Comparison of ENCODE assay signal across 1 cellular context in the genomic region with DNA sequence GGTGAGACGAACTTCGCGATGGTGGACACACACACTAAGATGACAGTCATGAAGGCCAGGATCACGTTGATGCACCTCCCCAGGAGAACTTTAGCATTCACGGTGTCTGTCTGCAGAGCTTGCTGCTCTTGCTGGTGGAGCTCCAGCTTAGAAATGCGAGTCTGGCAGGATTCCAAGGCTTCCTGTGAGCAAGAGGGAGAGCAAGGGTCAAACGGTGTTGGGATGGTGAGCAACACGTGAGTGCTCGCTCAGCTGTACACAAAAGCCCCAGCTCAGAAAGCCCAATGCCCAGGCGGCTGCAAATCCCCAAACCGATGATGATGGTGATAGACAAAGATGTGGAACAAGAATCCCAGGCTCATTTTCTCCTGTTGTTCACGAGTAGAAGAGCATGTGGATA.
TF ChIP-seq lines count a peak whose summit lies in the region.

No MANE protein-coding gene starts in this region.

TF ChIP-seq in HepG2, 621 proteins besides CTCF, POLR2A, EP300 and RAD21 (continued from another document and continues in another):
- TF ChIP-seq, protein P1, sequence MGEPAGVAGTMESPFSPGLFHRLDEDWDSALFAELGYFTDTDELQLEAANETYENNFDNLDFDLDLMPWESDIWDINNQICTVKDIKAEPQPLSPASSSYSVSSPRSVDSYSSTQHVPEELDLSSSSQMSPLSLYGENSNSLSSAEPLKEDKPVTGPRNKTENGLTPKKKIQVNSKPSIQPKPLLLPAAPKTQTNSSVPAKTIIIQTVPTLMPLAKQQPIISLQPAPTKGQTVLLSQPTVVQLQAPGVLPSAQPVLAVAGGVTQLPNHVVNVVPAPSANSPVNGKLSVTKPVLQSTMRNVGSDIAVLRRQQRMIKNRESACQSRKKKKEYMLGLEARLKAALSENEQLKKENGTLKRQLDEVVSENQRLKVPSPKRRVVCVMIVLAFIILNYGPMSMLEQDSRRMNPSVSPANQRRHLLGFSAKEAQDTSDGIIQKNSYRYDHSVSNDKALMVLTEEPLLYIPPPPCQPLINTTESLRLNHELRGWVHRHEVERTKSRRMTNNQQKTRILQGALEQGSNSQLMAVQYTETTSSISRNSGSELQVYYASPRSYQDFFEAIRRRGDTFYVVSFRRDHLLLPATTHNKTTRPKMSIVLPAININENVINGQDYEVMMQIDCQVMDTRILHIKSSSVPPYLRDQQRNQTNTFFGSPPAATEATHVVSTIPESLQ (CRISPR knock-in tag; conservative IDR thresholded peaks at IDR 0.05): no peak
- no peak for TF ChIP-seq ZBTB7A (CRISPR knock-in tag; IDR thresholded peaks at IDR 0.05)
- no peak for TF ChIP-seq ZNF484 (CRISPR knock-in tag; IDR thresholded peaks at IDR 0.05; ENCODE audit: borderline replicate concordance, low read depth)
- TF ChIP-seq ZKSCAN5 (CRISPR knock-in tag; IDR thresholded peaks at IDR 0.05): no peak
- TF ChIP-seq HDAC6 (IDR thresholded peaks at IDR 0.05; ENCODE audit: low read depth, low read length): no peak
- TF ChIP-seq HMG20A (CRISPR knock-in tag; IDR thresholded peaks at IDR 0.05; ENCODE audit: borderline replicate concordance): no peak; the same call in 1 of the 2 replicates
- TF ChIP-seq, protein P2, sequence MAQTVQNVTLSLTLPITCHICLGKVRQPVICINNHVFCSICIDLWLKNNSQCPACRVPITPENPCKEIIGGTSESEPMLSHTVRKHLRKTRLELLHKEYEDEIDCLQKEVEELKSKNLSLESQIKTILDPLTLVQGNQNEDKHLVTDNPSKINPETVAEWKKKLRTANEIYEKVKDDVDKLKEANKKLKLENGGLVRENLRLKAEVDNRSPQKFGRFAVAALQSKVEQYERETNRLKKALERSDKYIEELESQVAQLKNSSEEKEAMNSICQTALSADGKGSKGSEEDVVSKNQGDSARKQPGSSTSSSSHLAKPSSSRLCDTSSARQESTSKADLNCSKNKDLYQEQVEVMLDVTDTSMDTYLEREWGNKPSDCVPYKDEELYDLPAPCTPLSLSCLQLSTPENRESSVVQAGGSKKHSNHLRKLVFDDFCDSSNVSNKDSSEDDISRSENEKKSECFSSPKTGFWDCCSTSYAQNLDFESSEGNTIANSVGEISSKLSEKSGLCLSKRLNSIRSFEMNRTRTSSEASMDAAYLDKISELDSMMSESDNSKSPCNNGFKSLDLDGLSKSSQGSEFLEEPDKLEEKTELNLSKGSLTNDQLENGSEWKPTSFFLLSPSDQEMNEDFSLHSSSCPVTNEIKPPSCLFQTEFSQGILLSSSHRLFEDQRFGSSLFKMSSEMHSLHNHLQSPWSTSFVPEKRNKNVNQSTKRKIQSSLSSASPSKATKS (CRISPR knock-in tag; IDR thresholded peaks at IDR 0.05): no peak
- TF ChIP-seq, protein P3, sequence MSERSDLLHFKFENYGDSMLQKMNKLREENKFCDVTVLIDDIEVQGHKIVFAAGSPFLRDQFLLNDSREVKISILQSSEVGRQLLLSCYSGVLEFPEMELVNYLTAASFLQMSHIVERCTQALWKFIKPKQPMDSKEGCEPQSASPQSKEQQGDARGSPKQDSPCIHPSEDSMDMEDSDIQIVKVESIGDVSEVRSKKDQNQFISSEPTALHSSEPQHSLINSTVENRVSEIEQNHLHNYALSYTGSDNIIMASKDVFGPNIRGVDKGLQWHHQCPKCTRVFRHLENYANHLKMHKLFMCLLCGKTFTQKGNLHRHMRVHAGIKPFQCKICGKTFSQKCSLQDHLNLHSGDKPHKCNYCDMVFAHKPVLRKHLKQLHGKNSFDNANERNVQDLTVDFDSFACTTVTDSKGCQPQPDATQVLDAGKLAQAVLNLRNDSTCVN (CRISPR knock-in tag; IDR thresholded peaks at IDR 0.05; ENCODE audit: borderline replicate concordance): no peak
- TF ChIP-seq ZNF562 (CRISPR knock-in tag; IDR thresholded peaks at IDR 0.05; ENCODE audit: borderline replicate concordance): no peak
- TF ChIP-seq ZNF263 (CRISPR knock-in tag; IDR thresholded peaks at IDR 0.05): peak; percentile 86
- TF ChIP-seq, protein P4, sequence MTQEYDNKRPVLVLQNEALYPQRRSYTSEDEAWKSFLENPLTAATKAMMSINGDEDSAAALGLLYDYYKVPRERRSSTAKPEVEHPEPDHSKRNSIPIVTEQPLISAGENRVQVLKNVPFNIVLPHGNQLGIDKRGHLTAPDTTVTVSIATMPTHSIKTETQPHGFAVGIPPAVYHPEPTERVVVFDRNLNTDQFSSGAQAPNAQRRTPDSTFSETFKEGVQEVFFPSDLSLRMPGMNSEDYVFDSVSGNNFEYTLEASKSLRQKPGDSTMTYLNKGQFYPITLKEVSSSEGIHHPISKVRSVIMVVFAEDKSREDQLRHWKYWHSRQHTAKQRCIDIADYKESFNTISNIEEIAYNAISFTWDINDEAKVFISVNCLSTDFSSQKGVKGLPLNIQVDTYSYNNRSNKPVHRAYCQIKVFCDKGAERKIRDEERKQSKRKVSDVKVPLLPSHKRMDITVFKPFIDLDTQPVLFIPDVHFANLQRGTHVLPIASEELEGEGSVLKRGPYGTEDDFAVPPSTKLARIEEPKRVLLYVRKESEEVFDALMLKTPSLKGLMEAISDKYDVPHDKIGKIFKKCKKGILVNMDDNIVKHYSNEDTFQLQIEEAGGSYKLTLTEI (CRISPR knock-in tag; conservative IDR thresholded peaks at IDR 0.05): no peak
- TF ChIP-seq TAF15 (IDR thresholded peaks at IDR 0.05; ENCODE audit: low read depth, low read length, poor library complexity, severe bottlenecking): no peak
- TF ChIP-seq SALL2 (CRISPR knock-in tag; IDR thresholded peaks at IDR 0.05): no peak
- TF ChIP-seq RBAK (CRISPR knock-in tag; IDR thresholded peaks at IDR 0.05): 0 out of 2 replicates have a peak, but pooled peaks have one; percentile 50
- TF ChIP-seq ZNF138 (CRISPR knock-in tag; IDR thresholded peaks at IDR 0.05; ENCODE audit: low read depth): no peak
- TF ChIP-seq RNF2 (conservative IDR thresholded peaks at IDR 0.05; ENCODE audit: low read depth): 0 out of 2 replicates have a peak, but pooled peaks have one; percentile 33
- 0 out of 2 replicates have a peak, but pooled peaks have one; percentile 52 for TF ChIP-seq HIVEP1 (CRISPR knock-in tag; IDR thresholded peaks at IDR 0.05)
- TF ChIP-seq, protein P5, sequence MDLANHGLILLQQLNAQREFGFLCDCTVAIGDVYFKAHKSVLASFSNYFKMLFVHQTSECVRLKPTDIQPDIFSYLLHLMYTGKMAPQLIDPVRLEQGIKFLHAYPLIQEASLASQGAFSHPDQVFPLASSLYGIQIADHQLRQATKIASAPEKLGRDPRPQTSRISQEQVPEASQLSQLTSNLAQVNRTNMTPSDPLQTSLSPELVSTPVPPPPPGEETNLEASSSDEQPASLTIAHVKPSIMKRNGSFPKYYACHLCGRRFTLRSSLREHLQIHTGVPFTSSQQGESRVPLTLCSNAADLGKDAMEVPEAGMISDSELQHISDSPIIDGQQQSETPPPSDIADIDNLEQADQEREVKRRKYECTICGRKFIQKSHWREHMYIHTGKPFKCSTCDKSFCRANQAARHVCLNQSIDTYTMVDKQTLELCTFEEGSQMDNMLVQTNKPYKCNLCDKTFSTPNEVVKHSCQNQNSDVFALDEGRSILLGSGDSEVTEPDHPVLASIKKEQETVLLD (CRISPR knock-in tag; IDR thresholded peaks at IDR 0.05; ENCODE audit: low read depth): no peak
- no peak for TF ChIP-seq ZNF274 (CRISPR knock-in tag; IDR thresholded peaks at IDR 0.05)
- no peak for TF ChIP-seq NAIF1 (CRISPR knock-in tag; IDR thresholded peaks at IDR 0.05; ENCODE audit: borderline replicate concordance)
- no peak for TF ChIP-seq JUNB (CRISPR knock-in tag; IDR thresholded peaks at IDR 0.05; ENCODE audit: borderline replicate concordance)
- no peak for TF ChIP-seq ZNF501 (CRISPR knock-in tag; IDR thresholded peaks at IDR 0.05)
- TF ChIP-seq SALL1 (CRISPR knock-in tag; IDR thresholded peaks at IDR 0.05): peak; percentile 83
- no peak for TF ChIP-seq EZH2 (conservative IDR thresholded peaks at IDR 0.05; ENCODE audit: low read depth, low read length)
- TF ChIP-seq RARG (CRISPR knock-in tag; IDR thresholded peaks at IDR 0.05; ENCODE audit: low read depth): no peak
- TF ChIP-seq ZNF724P (CRISPR knock-in tag; IDR thresholded peaks at IDR 0.05; ENCODE audit: borderline replicate concordance): no peak
- TF ChIP-seq ZNF614 (CRISPR knock-in tag; IDR thresholded peaks at IDR 0.05; ENCODE audit: borderline replicate concordance): peak; percentile 43; the same call in 1 of the 2 replicates
- no peak for TF ChIP-seq ZNF121 (CRISPR knock-in tag; IDR thresholded peaks at IDR 0.05)
- no peak for TF ChIP-seq ZNF570 (CRISPR knock-in tag; IDR thresholded peaks at IDR 0.05; ENCODE audit: borderline replicate concordance)
- no peak for TF ChIP-seq MAF1 (CRISPR knock-in tag; IDR thresholded peaks at IDR 0.05; ENCODE audit: borderline replicate concordance)
- no peak for TF ChIP-seq ZNF773 (CRISPR knock-in tag; IDR thresholded peaks at IDR 0.05; ENCODE audit: borderline replicate concordance)
- TF ChIP-seq ZNF317 (CRISPR knock-in tag; IDR thresholded peaks at IDR 0.05): no peak
- TF ChIP-seq ZNF30 (CRISPR knock-in tag; IDR thresholded peaks at IDR 0.05): no peak
- TF ChIP-seq CBFB (CRISPR knock-in tag; IDR thresholded peaks at IDR 0.05): no peak
- no peak for TF ChIP-seq ZEB1 (IDR thresholded peaks at IDR 0.05; ENCODE audit: insufficient replicate concordance, low read depth)
- no peak for TF ChIP-seq ZFP36 (IDR thresholded peaks at IDR 0.05; ENCODE audit: borderline replicate concordance, low read depth, low read length, partially characterized antibody)
- TF ChIP-seq, protein P6, sequence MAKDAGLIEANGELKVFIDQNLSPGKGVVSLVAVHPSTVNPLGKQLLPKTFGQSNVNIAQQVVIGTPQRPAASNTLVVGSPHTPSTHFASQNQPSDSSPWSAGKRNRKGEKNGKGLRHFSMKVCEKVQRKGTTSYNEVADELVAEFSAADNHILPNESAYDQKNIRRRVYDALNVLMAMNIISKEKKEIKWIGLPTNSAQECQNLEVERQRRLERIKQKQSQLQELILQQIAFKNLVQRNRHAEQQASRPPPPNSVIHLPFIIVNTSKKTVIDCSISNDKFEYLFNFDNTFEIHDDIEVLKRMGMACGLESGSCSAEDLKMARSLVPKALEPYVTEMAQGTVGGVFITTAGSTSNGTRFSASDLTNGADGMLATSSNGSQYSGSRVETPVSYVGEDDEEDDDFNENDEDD (CRISPR knock-in tag; IDR thresholded peaks at IDR 0.05; ENCODE audit: borderline replicate concordance): no peak
- TF ChIP-seq CBX5 (CRISPR knock-in tag; IDR thresholded peaks at IDR 0.05; ENCODE audit: borderline replicate concordance): peak; percentile 57; the same call in 1 of the 2 replicates
- TF ChIP-seq ZKSCAN8 (CRISPR knock-in tag; IDR thresholded peaks at IDR 0.05; ENCODE audit: borderline replicate concordance): no peak
- TF ChIP-seq NCOA5 (CRISPR knock-in tag; IDR thresholded peaks at IDR 0.05): no peak
- TF ChIP-seq, protein P7, sequence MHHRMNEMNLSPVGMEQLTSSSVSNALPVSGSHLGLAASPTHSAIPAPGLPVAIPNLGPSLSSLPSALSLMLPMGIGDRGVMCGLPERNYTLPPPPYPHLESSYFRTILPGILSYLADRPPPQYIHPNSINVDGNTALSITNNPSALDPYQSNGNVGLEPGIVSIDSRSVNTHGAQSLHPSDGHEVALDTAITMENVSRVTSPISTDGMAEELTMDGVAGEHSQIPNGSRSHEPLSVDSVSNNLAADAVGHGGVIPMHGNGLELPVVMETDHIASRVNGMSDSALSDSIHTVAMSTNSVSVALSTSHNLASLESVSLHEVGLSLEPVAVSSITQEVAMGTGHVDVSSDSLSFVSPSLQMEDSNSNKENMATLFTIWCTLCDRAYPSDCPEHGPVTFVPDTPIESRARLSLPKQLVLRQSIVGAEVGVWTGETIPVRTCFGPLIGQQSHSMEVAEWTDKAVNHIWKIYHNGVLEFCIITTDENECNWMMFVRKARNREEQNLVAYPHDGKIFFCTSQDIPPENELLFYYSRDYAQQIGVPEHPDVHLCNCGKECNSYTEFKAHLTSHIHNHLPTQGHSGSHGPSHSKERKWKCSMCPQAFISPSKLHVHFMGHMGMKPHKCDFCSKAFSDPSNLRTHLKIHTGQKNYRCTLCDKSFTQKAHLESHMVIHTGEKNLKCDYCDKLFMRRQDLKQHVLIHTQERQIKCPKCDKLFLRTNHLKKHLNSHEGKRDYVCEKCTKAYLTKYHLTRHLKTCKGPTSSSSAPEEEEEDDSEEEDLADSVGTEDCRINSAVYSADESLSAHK (CRISPR knock-in tag; IDR thresholded peaks at IDR 0.05; ENCODE audit: borderline replicate concordance): no peak
- no peak for TF ChIP-seq SUZ12 (IDR thresholded peaks at IDR 0.05; ENCODE audit: low read depth, low read length)
- TF ChIP-seq SSRP1 (CRISPR knock-in tag; IDR thresholded peaks at IDR 0.05): no peak
- peak; percentile 63; the same call in 1 of the 2 replicates for TF ChIP-seq ZNF350 (CRISPR knock-in tag; IDR thresholded peaks at IDR 0.05; ENCODE audit: borderline replicate concordance, low read depth)
- peak; percentile 46; the same call in 1 of the 2 replicates for TF ChIP-seq ZSCAN21 (CRISPR knock-in tag; IDR thresholded peaks at IDR 0.05; ENCODE audit: borderline replicate concordance)
- TF ChIP-seq SETDB1 (CRISPR knock-in tag; IDR thresholded peaks at IDR 0.05; ENCODE audit: borderline replicate concordance): no peak
- TF ChIP-seq NR3C1 (CRISPR knock-in tag; IDR thresholded peaks at IDR 0.05): no peak
- no peak; the same call in 1 of the 2 replicates for TF ChIP-seq ZNF766 (CRISPR knock-in tag; IDR thresholded peaks at IDR 0.05; ENCODE audit: borderline replicate concordance)
- no peak for TF ChIP-seq MIER3 (CRISPR knock-in tag; IDR thresholded peaks at IDR 0.05; ENCODE audit: borderline replicate concordance)
- TF ChIP-seq, protein P8, sequence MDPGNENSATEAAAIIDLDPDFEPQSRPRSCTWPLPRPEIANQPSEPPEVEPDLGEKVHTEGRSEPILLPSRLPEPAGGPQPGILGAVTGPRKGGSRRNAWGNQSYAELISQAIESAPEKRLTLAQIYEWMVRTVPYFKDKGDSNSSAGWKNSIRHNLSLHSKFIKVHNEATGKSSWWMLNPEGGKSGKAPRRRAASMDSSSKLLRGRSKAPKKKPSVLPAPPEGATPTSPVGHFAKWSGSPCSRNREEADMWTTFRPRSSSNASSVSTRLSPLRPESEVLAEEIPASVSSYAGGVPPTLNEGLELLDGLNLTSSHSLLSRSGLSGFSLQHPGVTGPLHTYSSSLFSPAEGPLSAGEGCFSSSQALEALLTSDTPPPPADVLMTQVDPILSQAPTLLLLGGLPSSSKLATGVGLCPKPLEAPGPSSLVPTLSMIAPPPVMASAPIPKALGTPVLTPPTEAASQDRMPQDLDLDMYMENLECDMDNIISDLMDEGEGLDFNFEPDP (CRISPR knock-in tag; conservative IDR thresholded peaks at IDR 0.05): no peak
- no peak for TF ChIP-seq SP4 (CRISPR knock-in tag; IDR thresholded peaks at IDR 0.05)
- no peak; the same call in 1 of the 2 replicates for TF ChIP-seq MEIS2 (CRISPR knock-in tag; IDR thresholded peaks at IDR 0.05)
- no peak for TF ChIP-seq CBX1 (IDR thresholded peaks at IDR 0.05; ENCODE audit: low read depth)
- TF ChIP-seq NCOR1 (IDR thresholded peaks at IDR 0.05; ENCODE audit: borderline replicate concordance, low read length): no peak; the same call in 1 of the 2 replicates
- TF ChIP-seq HNF4G (IDR thresholded peaks at IDR 0.05; ENCODE audit: borderline replicate concordance, low read depth, low read length): peak; percentile 74
- TF ChIP-seq HNF4G (CRISPR knock-in tag; IDR thresholded peaks at IDR 0.05; ENCODE audit: borderline replicate concordance, low read depth): peak; percentile 48; the same call in 1 of the 2 replicates
- TF ChIP-seq ATF7-NPFF (CRISPR knock-in tag; IDR thresholded peaks at IDR 0.05; ENCODE audit: low read depth): no peak
- TF ChIP-seq, protein P9, sequence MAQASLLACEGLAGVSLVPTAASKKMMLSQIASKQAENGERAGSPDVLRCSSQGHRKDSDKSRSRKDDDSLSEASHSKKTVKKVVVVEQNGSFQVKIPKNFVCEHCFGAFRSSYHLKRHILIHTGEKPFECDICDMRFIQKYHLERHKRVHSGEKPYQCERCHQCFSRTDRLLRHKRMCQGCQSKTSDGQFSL (CRISPR knock-in tag; IDR thresholded peaks at IDR 0.05): no peak
